ENCODE assay signal across 2 cellular contexts in the genomic region with DNA sequence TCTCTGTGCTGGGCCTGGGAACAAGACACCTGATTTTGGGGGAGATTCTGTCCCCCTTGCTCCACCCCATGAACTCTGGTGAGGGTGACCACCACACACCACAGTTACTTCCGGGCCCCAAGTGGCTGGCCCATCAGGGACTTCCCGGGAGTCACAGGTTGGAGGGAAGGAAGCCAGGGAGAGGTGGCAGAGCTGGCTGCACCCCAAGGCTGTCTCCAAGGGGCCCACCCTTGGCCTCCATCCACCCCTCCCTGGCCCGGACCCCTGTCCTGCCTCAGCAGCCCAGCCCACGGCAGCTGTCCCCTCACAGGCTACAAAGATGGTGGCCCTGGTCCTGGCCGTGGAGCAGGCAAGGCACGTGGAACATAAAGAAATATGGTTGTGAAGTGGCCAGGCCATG. TPM values are rescaled to one million over a fixed set of nuclear protein-coding genes. Genes with fewer than 3 reads are reported as not detected.
"Had no signal": no experiment of that assay in that cellular context is flagged by ENCODE, and none has a peak within 500 bp of the region (broad histone marks: within the 10 kb centered on the region; RNA-seq: fewer than 3 reads in every experiment).

No MANE protein-coding gene starts in this region.

RNA-seq across cellular contexts. Expression of a gene that starts 23.2 kb away (rescaled TPM):
- total RNA-seq: activated CD8-positive, alpha-beta T cell treated with anti-CD3 and anti-CD28 coated beads, Interleukin-2, amount 10 ng/mL, durations not matched to agents 7 days and 5 days; IMR-90 had no signal
